Comparison of ENCODE assay signal across 21 cellular contexts in genomic region chr17:14150604-14151003, GRCh38.
"Had no signal": no experiment of that assay in that cellular context is flagged by ENCODE, and none has a peak within 500 bp of the region (broad histone marks: within the 10 kb centered on the region; RNA-seq: fewer than 3 reads in every experiment).

No MANE protein-coding gene starts in this region.

- H3K4me3 ChIP-seq: gastroesophageal sphincter, heart left ventricle, left lung, ovary, sigmoid colon, upper lobe of right lung had no signal

- H3K36me3 ChIP-seq: gastroesophageal sphincter, heart left ventricle, left lung, ovary, sigmoid colon, upper lobe of right lung had no signal

- ATAC-seq: activated CD4-positive, alpha-beta T cell treated with anti-CD3 and anti-CD28 coated beads for 36 hours; activated T-helper 17 cell treated with anti-CD3 and anti-CD28 coated beads, Interleukin-2, amount 50 U/mL, for 72 hours; esophagus mucosa; gastroesophageal sphincter; left lung; stimulated activated naive B cell treated with anti-CD40 and anti-IgM and Interleukin-4, amounts not matched to agents 10 μg/mL and 1 μg/mL and 100 μg/mL, for 72 hours; upper lobe of right lung; WTC11 had no signal

- H3K4me3 Mint-ChIP-seq: activated CD4-positive, alpha-beta memory T cell treated with anti-CD3 and anti-CD28 coated beads for 36 hours; activated CD4-positive, alpha-beta T cell treated with anti-CD3 and anti-CD28 coated beads for 36 hours; activated naive CD8-positive, alpha-beta T cell treated with anti-CD3 and anti-CD28 coated beads for 36 hours; activated T-helper 17 cell treated with anti-CD3 and anti-CD28 coated beads, Interleukin-2, amount 50 U/mL, for 72 hours; dendritic cell treated with granulocyte-macrophage colony-stimulating factor and Interleukin-4, amounts not matched to agents 40 ng/mL and 50 ng/mL, for 4 days; naive B cell; stimulated activated naive B cell treated with anti-CD40 and anti-IgM and Interleukin-4, amounts not matched to agents 10 μg/mL and 1 μg/mL and 100 μg/mL, for 72 hours; T-helper 2 cell treated with Interferon-gamma antibody and Interleukin-4, amounts not matched to agents 5 μg/mL and 100 μg/mL, for 36 hours; WTC11 had no signal

- DNase-seq: activated CD4-positive, alpha-beta memory T cell treated with anti-CD3 and anti-CD28 coated beads for 36 hours; activated CD4-positive, alpha-beta T cell treated with anti-CD3 and anti-CD28 coated beads for 36 hours; activated naive CD4-positive, alpha-beta T cell; activated naive CD8-positive, alpha-beta T cell treated with anti-CD3 and anti-CD28 coated beads for 36 hours; activated T-cell treated with anti-CD3 and anti-CD28 coated beads for 4 hours; amniotic stem cell; effector CD8-positive, alpha-beta T cell; heart left ventricle; kidney; left lung; naive B cell; ovary; sigmoid colon; stimulated activated naive B cell treated with anti-CD40 and anti-IgM and Interleukin-4, amounts not matched to agents 10 μg/mL and 1 μg/mL and 100 μg/mL, for 72 hours; upper lobe of right lung had no signal

- H3K27ac ChIP-seq: gastroesophageal sphincter, heart left ventricle, left lung, ovary, sigmoid colon, upper lobe of right lung had no signal

- H3K27me3 ChIP-seq: gastroesophageal sphincter, heart left ventricle, left lung, ovary, sigmoid colon, upper lobe of right lung had no signal

- FAIRE-seq: kidney had no signal

- H3K4me1 ChIP-seq: left lung had no signal

- H3K9me3 Mint-ChIP-seq: dendritic cell treated with granulocyte-macrophage colony-stimulating factor and Interleukin-4, amounts not matched to agents 40 ng/mL and 50 ng/mL, for 4 days had no signal

- H3K27me3 Mint-ChIP-seq: activated CD4-positive, alpha-beta memory T cell treated with anti-CD3 and anti-CD28 coated beads for 36 hours; activated CD4-positive, alpha-beta T cell treated with anti-CD3 and anti-CD28 coated beads for 36 hours; activated naive CD8-positive, alpha-beta T cell treated with anti-CD3 and anti-CD28 coated beads for 36 hours; activated T-helper 17 cell treated with anti-CD3 and anti-CD28 coated beads, Interleukin-2, amount 50 U/mL, for 72 hours; dendritic cell treated with granulocyte-macrophage colony-stimulating factor and Interleukin-4, amounts not matched to agents 40 ng/mL and 50 ng/mL, for 4 days; naive B cell; stimulated activated naive B cell treated with anti-CD40 and anti-IgM and Interleukin-4, amounts not matched to agents 10 μg/mL and 1 μg/mL and 100 μg/mL, for 72 hours had no signal

- H3K9me3 ChIP-seq: gastroesophageal sphincter, heart left ventricle, left lung, ovary, sigmoid colon, upper lobe of right lung had no signal

- H3K4me1 Mint-ChIP-seq: WTC11 had no signal

- H3K27ac Mint-ChIP-seq: activated CD4-positive, alpha-beta memory T cell treated with anti-CD3 and anti-CD28 coated beads for 36 hours; activated CD4-positive, alpha-beta T cell treated with anti-CD3 and anti-CD28 coated beads for 36 hours; activated naive CD8-positive, alpha-beta T cell treated with anti-CD3 and anti-CD28 coated beads for 36 hours; activated T-helper 17 cell treated with anti-CD3 and anti-CD28 coated beads, Interleukin-2, amount 50 U/mL, for 72 hours; dendritic cell treated with granulocyte-macrophage colony-stimulating factor and Interleukin-4, amounts not matched to agents 40 ng/mL and 50 ng/mL, for 4 days; stimulated activated naive B cell treated with anti-CD40 and anti-IgM and Interleukin-4, amounts not matched to agents 10 μg/mL and 1 μg/mL and 100 μg/mL, for 72 hours; T-helper 2 cell treated with Interferon-gamma antibody and Interleukin-4, amounts not matched to agents 5 μg/mL and 100 μg/mL, for 36 hours; WTC11 had no signal
